In genomic region chr12:3704512-3705348, GRCh38 we compare ENCODE assay signal across 11 cellular contexts. TPM values are rescaled to one million over a fixed set of nuclear protein-coding genes. Genes with fewer than 3 reads are reported as not detected.
DNase-seq lines count a peak whose midpoint lies in the region; ATAC-seq and TF ChIP-seq lines count a peak whose summit lies in the region.
"Had no signal": no experiment of that assay in that cellular context is flagged by ENCODE, and none has a peak within 500 bp of the region (broad histone marks: within the 10 kb centered on the region; RNA-seq: fewer than 3 reads in every experiment).

No MANE protein-coding gene starts in this region.

- H3K36me3 ChIP-seq in brain microvascular endothelial cell (replicated peaks) (no peaks in the 10 kb centered on the region), subcutaneous abdominal adipose tissue (ENCODE audit: control insufficient read depth in 5 of 5, insufficient read depth in 5 of 5, low read length in 5 of 5) (no peaks in the 10 kb centered on the region), tibial nerve (no peaks in the 10 kb centered on the region)

- in situ Hi-C loops in brain microvascular endothelial cell (cut with HindIII; ENCODE audit: low pct_ligation_motif_present, low sequenced_read_pairs) = no loop called here

- TF ChIP-seq POLR2A in tibial nerve (IDR thresholded peaks at IDR 0.05) = no peak

- no peak for TF ChIP-seq EP300 in tibial nerve (IDR thresholded peaks at IDR 0.05)

- H3K27me3 ChIP-seq in brain microvascular endothelial cell (replicated peaks) = no peaks in the 10 kb centered on the region
- H3K27me3 ChIP-seq in subcutaneous abdominal adipose tissue (ENCODE audit: control insufficient read depth in 5 of 5, insufficient read depth in 4 of 5, low read length in 5 of 5) = no peaks in the 10 kb centered on the region
- H3K27me3 ChIP-seq in tibial nerve = no peaks in the 10 kb centered on the region

- TF ChIP-seq CTCF in brain microvascular endothelial cell (IDR thresholded peaks at IDR 0.05; ENCODE audit: low read depth, low read length, missing control alignments) (no peak), tibial nerve (IDR thresholded peaks at IDR 0.05) (no peak)

- H3K4me3 ChIP-seq in brain microvascular endothelial cell (ENCODE audit: low read depth, low read length) = no peak overlapping the region
- H3K4me3 ChIP-seq in subcutaneous abdominal adipose tissue (ENCODE audit: low read depth in 1 of 5, low read length in 5 of 5) = peak overlapping the region in 4 of 5 donors; percentile 10 to 36 (median 24)
- no peak overlapping the region for H3K4me3 ChIP-seq in tibial nerve
- H3K4me3 ChIP-seq: SK-N-MC had no signal

- 30 to 35% methylated on average over 4 of the region's 4 CpGs for WGBS in tibial nerve, 2 donors

- peaks cover 0 to 12% (median 3%) of the 10 kb centered on the region in 5 donors for H3K4me1 ChIP-seq in subcutaneous abdominal adipose tissue (ENCODE audit: control insufficient read depth in 5 of 5, insufficient read depth in 5 of 5, low read length in 5 of 5)
- H3K4me1 ChIP-seq in tibial nerve = peaks cover 0 to 5% (median 2%) of the 10 kb centered on the region in 4 donors

- DNase-seq in NOMO-1 treated with DMSO at 0.1 percent for 48 hours (lab: John Stamatoyannopoulos, UW; ENCODE audit: unreplicated experiment) = peak; percentile 26
- DNase-seq in NOMO-1 treated with dmso at 0.1 percent for 144 hours (lab: John Stamatoyannopoulos, UW; ENCODE audit: unreplicated experiment) = no peak
- peak; percentile 32 for DNase-seq in brain microvascular endothelial cell
- no peak for DNase-seq in left lobe of liver (ENCODE audit: low spot score)
- DNase-seq in tibial nerve (ENCODE audit: low spot score in 2 of 2) = no peak
- DNase-seq: effector CD4-positive, alpha-beta T cell; NCI-H146 had no signal

- H3K9ac ChIP-seq in subcutaneous abdominal adipose tissue (ENCODE audit: low read length in 5 of 5) = peak overlapping the region in 3 of 5 donors; percentile 1 to 67 (median 60)

- ATAC-seq in left lobe of liver = peak; percentile 34
- ATAC-seq in GM21576 (IDR thresholded peaks at IDR 0.05; ENCODE audit: unreplicated experiment) = no peak
- ATAC-seq in GM19455 (IDR thresholded peaks at IDR 0.05; ENCODE audit: unreplicated experiment) = no peak

- H3K27ac ChIP-seq in brain microvascular endothelial cell (peak overlapping the region; percentile 51), subcutaneous abdominal adipose tissue (ENCODE audit: low read depth, low read length) (peak overlapping the region; percentile 19), tibial nerve (peak overlapping the region in 2 of 4 donors; percentile 56 to 77)
- H3K27ac ChIP-seq: SK-N-MC had no signal

- H3K9me3 ChIP-seq in subcutaneous abdominal adipose tissue (ENCODE audit: control insufficient read depth in 5 of 5, low read length in 5 of 5) = no peaks in the 10 kb centered on the region
- no peaks in the 10 kb centered on the region for H3K9me3 ChIP-seq in tibial nerve

RNA-seq across cellular contexts. Expression of gene CRACR2A, which starts 48.2 kb away (rescaled TPM):
- total RNA-seq in left lobe of liver = 0.93 TPM
- total RNA-seq in tibial nerve = 1 to 10 TPM; 2.6 to 6.3 (median 4.2) TPM

Comparison
In these comparisons a context has a peak if more than half of its experiments do, and no peak if none do; other contexts are left out.
1. DNase-seq: peak in NOMO-1 treated with DMSO at 0.1 percent for 48 hours (single experiment) and brain microvascular endothelial cell (single experiment); none in NOMO-1 treated with dmso at 0.1 percent for 144 hours (single experiment), left lobe of liver (single experiment) and tibial nerve (0 of 2).
2. H3K4me3 ChIP-seq: peak in subcutaneous abdominal adipose tissue (4 of 5); none in brain microvascular endothelial cell (single experiment) and tibial nerve (0 of 4).